ENCODE assay signal across 18 cellular contexts in the genomic region with DNA sequence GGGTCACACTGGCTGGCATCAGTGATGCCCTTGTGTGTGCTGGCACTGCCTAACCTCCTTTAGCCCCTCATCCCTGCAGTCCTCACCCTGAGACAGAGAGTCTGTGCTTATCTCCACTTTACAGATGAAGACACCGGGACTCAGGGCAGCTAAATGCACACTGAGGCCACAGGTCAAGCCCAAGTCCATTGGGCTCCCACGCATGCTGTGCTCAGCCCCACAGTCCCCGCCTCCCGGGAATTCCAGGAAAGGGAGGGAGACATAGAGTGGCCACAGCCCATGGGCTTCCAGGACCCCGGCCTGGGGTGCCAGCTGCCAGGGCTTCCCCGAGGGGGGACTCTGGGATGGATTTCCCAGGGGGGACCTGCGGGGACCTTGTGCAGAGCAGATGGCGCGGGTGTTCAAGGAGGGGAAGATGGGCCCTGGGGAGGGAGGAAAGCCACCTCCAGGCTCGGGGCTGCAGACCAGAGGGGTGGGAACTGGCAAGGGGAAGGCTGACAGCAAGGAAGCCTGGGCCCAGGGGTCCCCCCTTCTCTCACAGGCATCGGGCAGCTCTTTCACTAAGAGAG.
A peak's percentile ranks its signal among the peaks of the same experiment; 100 is the strongest.
DNase-seq lines count a peak whose midpoint lies in the region; ATAC-seq and TF ChIP-seq lines count a peak whose summit lies in the region.
"Had no signal": no experiment of that assay in that cellular context is flagged by ENCODE, and none has a peak within 500 bp of the region (broad histone marks: within the 10 kb centered on the region; RNA-seq: fewer than 3 reads in every experiment).

No MANE protein-coding gene starts in this region.

- peaks cover 27% of the 10 kb centered on the region for H3K4me1 Mint-ChIP-seq in mesothelial cell of epicardium
- H3K4me1 Mint-ChIP-seq: CD8-positive, alpha-beta memory T cell had no signal

- peak overlapping the region; percentile 34 for H3K27ac Mint-ChIP-seq in mesothelial cell of epicardium
- H3K27ac Mint-ChIP-seq: CD8-positive, alpha-beta memory T cell had no signal

- TF ChIP-seq CTCF in ascending aorta (IDR thresholded peaks at IDR 0.05) (no peak), mesothelial cell of epicardium (IDR thresholded peaks at IDR 0.05; ENCODE audit: unreplicated experiment) (no peak), tibial artery (IDR thresholded peaks at IDR 0.05) (no peak)

- H3K36me3 Mint-ChIP-seq in mesothelial cell of epicardium = no peaks in the 10 kb centered on the region
- H3K36me3 Mint-ChIP-seq: CD8-positive, alpha-beta memory T cell had no signal

- H3K4me3 Mint-ChIP-seq in mesothelial cell of epicardium = no peak overlapping the region
- H3K4me3 Mint-ChIP-seq: CD8-positive, alpha-beta memory T cell had no signal

- intact Hi-C loops in ascending aorta (cut with DNase I) = no loop called here
- intact Hi-C loops in tibial artery (cut with DNase I; ENCODE audit: low total_unique reads) = no loop called here

- H3K27me3 Mint-ChIP-seq in mesothelial cell of epicardium (ENCODE audit: low read depth) = no peaks in the 10 kb centered on the region

- ATAC-seq in GM21529 (IDR thresholded peaks at IDR 0.05; ENCODE audit: unreplicated experiment) = no peak

- H3K4me1 ChIP-seq in ascending aorta (peaks cover 24 to 40% of the 10 kb centered on the region in 2 donors), tibial artery (peaks cover 2 to 88% (median 59%) of the 10 kb centered on the region in 4 donors)
- H3K4me1 ChIP-seq: BE2C had no signal

- H3K9me3 ChIP-seq in ascending aorta (no peaks in the 10 kb centered on the region), tibial artery (no peaks in the 10 kb centered on the region)
- H3K9me3 ChIP-seq: BE2C, SJSA1 had no signal

- no peaks in the 10 kb centered on the region for H3K9me3 Mint-ChIP-seq in mesothelial cell of epicardium
- H3K9me3 Mint-ChIP-seq: CD8-positive, alpha-beta memory T cell had no signal

- no peaks in the 10 kb centered on the region for H3K27me3 ChIP-seq in ascending aorta
- no peaks in the 10 kb centered on the region for H3K27me3 ChIP-seq in tibial artery
- H3K27me3 ChIP-seq: BE2C, SJSA1 had no signal

- H3K36me3 ChIP-seq in ascending aorta = no peaks in the 10 kb centered on the region
- H3K36me3 ChIP-seq in tibial artery = no peaks in the 10 kb centered on the region
- H3K36me3 ChIP-seq: BE2C, SJSA1 had no signal

- DNase-seq in NCI-H82 (lab: John Stamatoyannopoulos, UW) = peak; percentile 64
- DNase-seq in NCI-H82 treated with DMSO at 0.1 percent for 48 hours (lab: John Stamatoyannopoulos, UW; ENCODE audit: unreplicated experiment) = no peak
- DNase-seq in ascending aorta (ENCODE audit: low spot score in 2 of 2) = no peak
- no peak for DNase-seq in mesothelial cell of epicardium (ENCODE audit: low spot score in 2 of 2, unreplicated experiment in 2 of 2)
- DNase-seq in tibial artery = no peak
- DNase-seq in activated CD4-positive, alpha-beta T cell treated with anti-CD3 and anti-CD28 coated beads for 1 hour = no peak
- DNase-seq in iPS-NIHi11 (ENCODE audit: low spot score) = no peak
- DNase-seq: BE2C; CD8-positive, alpha-beta memory T cell; DMS79 treated with DMSO at 0.1 percent for 48 hours; KBM-7; NCI-H146; NCI-H226; NCI-H526 treated with DMSO at 0.1 percent for 48 hours had no signal

- H3K27ac ChIP-seq in ascending aorta = peak overlapping the region; percentile 88 to 92
- H3K27ac ChIP-seq in tibial artery = peak overlapping the region; percentile 88 to 90
- H3K27ac ChIP-seq: 22Rv1, RWPE1, SJSA1 had no signal

- no peak overlapping the region for H3K4me3 ChIP-seq in ascending aorta
- H3K4me3 ChIP-seq in tibial artery = no peak overlapping the region
- H3K4me3 ChIP-seq: SJSA1 had no signal
